Comparison of ENCODE assay signal across 15 cellular contexts in genomic region chr21:36338975-36339374, GRCh38. TPM values are rescaled to one million over a fixed set of nuclear protein-coding genes. Genes with fewer than 3 reads are reported as not detected.
DNase-seq lines count a peak whose midpoint lies in the region; ATAC-seq and TF ChIP-seq lines count a peak whose summit lies in the region.
"Had no signal": no experiment of that assay in that cellular context is flagged by ENCODE, and none has a peak within 500 bp of the region (broad histone marks: within the 10 kb centered on the region; RNA-seq: fewer than 3 reads in every experiment).

No MANE protein-coding gene starts in this region.

- no peak overlapping the region for H4K12ac ChIP-seq in trophoblast cell (ENCODE audit: low read depth, low read length)

- no peak overlapping the region for H3K9ac ChIP-seq in trophoblast cell (ENCODE audit: low read length)
- H3K9ac ChIP-seq: BLaER1 had no signal

- H3K9me3 ChIP-seq in trophoblast cell (ENCODE audit: insufficient read depth, low read depth, low read length) (no peaks in the 10 kb centered on the region), thyroid gland (no peaks in the 10 kb centered on the region), vagina (no peaks in the 10 kb centered on the region)
- H3K9me3 ChIP-seq: BLaER1 had no signal

- peaks cover 17% of the 10 kb centered on the region for H3K4me1 Mint-ChIP-seq in activated naive CD8-positive, alpha-beta T cell (ENCODE audit: low read depth)
- H3K4me1 Mint-ChIP-seq in activated naive CD8-positive, alpha-beta T cell treated with anti-CD3 and anti-CD28 coated beads for 36 hours, result peaks cover 7% of the 10 kb centered on the region
- H3K4me1 Mint-ChIP-seq in WTC11, result no peaks in the 10 kb centered on the region
- H3K4me1 Mint-ChIP-seq: GM23338, H9 had no signal

- CTCF ChIA-PET in WTC11 (lab: Charles Lee), result no interaction called here

- H3K27me3 ChIP-seq in trophoblast cell (ENCODE audit: insufficient read depth, low read length) (no peaks in the 10 kb centered on the region), thyroid gland (no peaks in the 10 kb centered on the region), vagina (no peaks in the 10 kb centered on the region)
- H3K27me3 ChIP-seq: BLaER1 had no signal

- H3K4me2 ChIP-seq in trophoblast cell (ENCODE audit: low read length), result no peak overlapping the region
- H3K4me2 ChIP-seq: BLaER1, GM23338 had no signal

- no peak overlapping the region for H3K4me3 ChIP-seq in trophoblast cell (ENCODE audit: low read depth, low read length)
- no peak overlapping the region for H3K4me3 ChIP-seq in thyroid gland (replicated peaks in 1 of 3)
- no peak overlapping the region for H3K4me3 ChIP-seq in vagina
- H3K4me3 ChIP-seq: BLaER1, GM23338 had no signal

- no peak overlapping the region for H3K23ac ChIP-seq in trophoblast cell (ENCODE audit: low read length)

- no peaks in the 10 kb centered on the region for H3K9me3 Mint-ChIP-seq in activated naive CD8-positive, alpha-beta T cell (ENCODE audit: low read depth)
- no peaks in the 10 kb centered on the region for H3K9me3 Mint-ChIP-seq in activated naive CD8-positive, alpha-beta T cell treated with anti-CD3 and anti-CD28 coated beads for 36 hours
- H3K9me3 Mint-ChIP-seq in WTC11, result no peaks in the 10 kb centered on the region
- H3K9me3 Mint-ChIP-seq: GM23338, H9 had no signal

- DNase-seq in activated naive CD8-positive, alpha-beta T cell treated with anti-CD3 and anti-CD28 coated beads for 36 hours, result no peak
- DNase-seq in WTC11 (ENCODE audit: low spot score) (no peak), epithelial cell of prostate (ENCODE audit: low read depth, low spot score) (no peak), trophoblast cell (peak; percentile 40 to 66), thyroid gland (no peak), vagina (ENCODE audit: extremely low spot score in 2 of 2) (no peak)
- no peak for DNase-seq in activated CD4-positive, alpha-beta T cell treated with anti-CD3 and anti-CD28 coated beads, Interleukin-2, amount 50 U/mL, for 48 hours
- DNase-seq: 8988T, AML-193, DMS53, GF-D8, H9 had no signal

- peak overlapping the region; percentile 23 for H3K27ac Mint-ChIP-seq in activated naive CD8-positive, alpha-beta T cell
- no peak overlapping the region for H3K27ac Mint-ChIP-seq in activated naive CD8-positive, alpha-beta T cell treated with anti-CD3 and anti-CD28 coated beads for 36 hours
- H3K27ac Mint-ChIP-seq in WTC11, result peak overlapping the region; percentile 72
- H3K27ac Mint-ChIP-seq: GM23338, H9 had no signal

- H3K4me1 ChIP-seq in trophoblast cell (ENCODE audit: control insufficient read depth in 1 of 2, insufficient read depth in 2 of 2, low read length in 2 of 2) (no peaks in the 10 kb centered on the region), thyroid gland (no peaks in the 10 kb centered on the region), vagina (peaks cover 12% of the 10 kb centered on the region)
- H3K4me1 ChIP-seq: BLaER1 had no signal

- H2BK5ac ChIP-seq in trophoblast cell (ENCODE audit: low read depth, low read length, poor library complexity), result no peak overlapping the region

- no peak overlapping the region for H2BK12ac ChIP-seq in trophoblast cell (ENCODE audit: low read length)

- H4K91ac ChIP-seq in trophoblast cell (ENCODE audit: low read depth, low read length), result no peak overlapping the region

- H3K4ac ChIP-seq in trophoblast cell (ENCODE audit: low read depth, low read length), result no peak overlapping the region

- H3K36me3 ChIP-seq in trophoblast cell (ENCODE audit: control insufficient read depth in 1 of 2, insufficient read depth in 2 of 2, low read length in 2 of 2), result peaks cover 37 to 38% of the 10 kb centered on the region in 2 experiments
- peaks cover 34 to 46% of the 10 kb centered on the region in 2 donors for H3K36me3 ChIP-seq in thyroid gland
- H3K36me3 ChIP-seq in vagina, result peaks cover 0 to 83% of the 10 kb centered on the region in 2 donors

- no peak overlapping the region for H3K14ac ChIP-seq in trophoblast cell (ENCODE audit: low read length)

- no peak overlapping the region for H3K18ac ChIP-seq in trophoblast cell (ENCODE audit: low read length)

- TF ChIP-seq POLR2A in thyroid gland (IDR thresholded peaks at IDR 0.05) (no peak), vagina (IDR thresholded peaks at IDR 0.05) (no peak)

- H3K36me3 Mint-ChIP-seq in activated naive CD8-positive, alpha-beta T cell, result peaks cover 13% of the 10 kb centered on the region
- peaks cover 13% of the 10 kb centered on the region for H3K36me3 Mint-ChIP-seq in activated naive CD8-positive, alpha-beta T cell treated with anti-CD3 and anti-CD28 coated beads for 36 hours
- H3K36me3 Mint-ChIP-seq in WTC11, result peaks cover 62% of the 10 kb centered on the region

- H2AK5ac ChIP-seq in trophoblast cell (ENCODE audit: low read length), result no peak overlapping the region

- H3K79me2 ChIP-seq in trophoblast cell (ENCODE audit: control insufficient read depth, insufficient read depth, low read length, poor library complexity), result no peaks in the 10 kb centered on the region

- H3K27me3 Mint-ChIP-seq in activated naive CD8-positive, alpha-beta T cell, result no peaks in the 10 kb centered on the region
- no peaks in the 10 kb centered on the region for H3K27me3 Mint-ChIP-seq in activated naive CD8-positive, alpha-beta T cell treated with anti-CD3 and anti-CD28 coated beads for 36 hours
- H3K27me3 Mint-ChIP-seq in WTC11 (ENCODE audit: low read depth), result no peaks in the 10 kb centered on the region

- H3K79me1 ChIP-seq in trophoblast cell (ENCODE audit: low read length), result no peaks in the 10 kb centered on the region

- intact Hi-C loops in thyroid gland (cut with DNase I), result no loop called here
- intact Hi-C loops in vagina (cut with DNase I), result no loop called here

- no peak overlapping the region for H2BK120ac ChIP-seq in trophoblast cell (ENCODE audit: insufficient read depth, low read length, poor library complexity)

- POLR2A ChIA-PET in WTC11 (lab: Charles Lee), result no interaction called here

- no CpG with 5 or more reads among the region's 10 CpGs for WGBS in trophoblast cell (ENCODE audit: extremely low coverage, insufficient coverage, insufficient read length)
- WGBS in thyroid gland, 2 donors, result 96 to 98% methylated on average over 10 of the region's 10 CpGs

- H4K8ac ChIP-seq in trophoblast cell (ENCODE audit: low read depth, low read length), result no peak overlapping the region

- peak overlapping the region; percentile 95 for H3K27ac ChIP-seq in epithelial cell of prostate
- H3K27ac ChIP-seq in trophoblast cell (ENCODE audit: low read depth, low read length), result no peak overlapping the region
- no peak overlapping the region for H3K27ac ChIP-seq in thyroid gland
- H3K27ac ChIP-seq in vagina, result no peak overlapping the region
- H3K27ac ChIP-seq: BLaER1 had no signal

- H2AFZ ChIP-seq in trophoblast cell (ENCODE audit: insufficient read depth, low read length, poor library complexity), result no peak overlapping the region
- H2AFZ ChIP-seq: GM23338 had no signal

- TF ChIP-seq CTCF in WTC11 (IDR thresholded peaks at IDR 0.05), result no peak
- no peak for TF ChIP-seq CTCF in thyroid gland (IDR thresholded peaks at IDR 0.05)
- no peak for TF ChIP-seq CTCF in vagina (IDR thresholded peaks at IDR 0.05)

- H3K4me3 Mint-ChIP-seq in activated naive CD8-positive, alpha-beta T cell, result no peak overlapping the region
- no peak overlapping the region for H3K4me3 Mint-ChIP-seq in activated naive CD8-positive, alpha-beta T cell treated with anti-CD3 and anti-CD28 coated beads for 36 hours
- no peak overlapping the region for H3K4me3 Mint-ChIP-seq in WTC11
- H3K4me3 Mint-ChIP-seq: GM23338, H9 had no signal

- ATAC-seq in WTC11, result no peak
- ATAC-seq: GM23338 had no signal

TF ChIP-seq in WTC11, 78 proteins besides CTCF, POLR2A, EP300 and RAD21:
- TF ChIP-seq SMAD3 (CRISPR knock-in tag; IDR thresholded peaks at IDR 0.05; ENCODE audit: borderline replicate concordance) (no peak), PRRX2 (CRISPR knock-in tag; IDR thresholded peaks at IDR 0.05) (no peak)

RNA-seq across cellular contexts. Expression of gene MORC3, which starts 19.0 kb away (rescaled TPM):
- 10 to 100 TPM; 15.2 to 17.4 TPM for total RNA-seq in activated naive CD8-positive, alpha-beta T cell treated with anti-CD3 and anti-CD28 coated beads for 36 hours
- 15.9 to 17.2 TPM (median 16.1 TPM) in 3 replicates for total RNA-seq in WTC11 (2021)
- 21.7 and 22.7 TPM in 2 replicates for polyA plus RNA-seq in trophoblast cell (2013)
- total RNA-seq in thyroid gland, result 10 to 100 TPM; 40.3 to 49.9 (median 42.8) TPM
- total RNA-seq in vagina, result 51.6 TPM

RNA-seq across cellular contexts. Expression of gene CHAF1B, which starts 46.2 kb away (rescaled TPM):
- total RNA-seq in activated naive CD8-positive, alpha-beta T cell treated with anti-CD3 and anti-CD28 coated beads for 36 hours, result 10 to 100 TPM; 35.6 to 38.0 TPM
- total RNA-seq in WTC11 (2021) (15.1 to 20.7 TPM (median 16.6 TPM) in 3 replicates), thyroid gland (1 to 10 TPM in 2 of 4 donors, under 1 TPM in 2; 0.89 to 1.7 (median 0.99) TPM), vagina (1.7 TPM)
- polyA plus RNA-seq in trophoblast cell (2013), result 7.7 and 8.0 TPM in 2 replicates

Comparison
In these comparisons a context has a peak if more than half of its experiments do, and no peak if none do; other contexts are left out.
1. DNase-seq: peak in trophoblast cell (2 of 2); none in activated naive CD8-positive, alpha-beta T cell treated with anti-CD3 and anti-CD28 coated beads for 36 hours (single experiment), WTC11 (single experiment), epithelial cell of prostate (single experiment), thyroid gland (0 of 2), vagina (0 of 2) and activated CD4-positive, alpha-beta T cell treated with anti-CD3 and anti-CD28 coated beads, Interleukin-2, amount 50 U/mL, for 48 hours (0 of 2).